Comparison of ENCODE assay signal across 12 cellular contexts in genomic region chr11:12430912-12431311, GRCh38. TPM values are rescaled to one million over a fixed set of nuclear protein-coding genes. Genes with fewer than 3 reads are reported as not detected.
A peak's percentile ranks its signal among the peaks of the same experiment; 100 is the strongest.
DNase-seq lines count a peak whose midpoint lies in the region; ATAC-seq and TF ChIP-seq lines count a peak whose summit lies in the region.
"Had no signal": no experiment of that assay in that cellular context is flagged by ENCODE, and none has a peak within 500 bp of the region (broad histone marks: within the 10 kb centered on the region; RNA-seq: fewer than 3 reads in every experiment).

No MANE protein-coding gene starts in this region.

- in situ Hi-C loops in astrocyte of the spinal cord (cut with HindIII; ENCODE audit: low sequenced_read_pairs), result no loop called here

- TF ChIP-seq POLR2A in spleen (IDR thresholded peaks at IDR 0.05), result no peak

- H3K9me3 ChIP-seq in right cardiac atrium (ENCODE audit: control insufficient read depth, low read length) (no peaks in the 10 kb centered on the region), SJCRH30 (replicated peaks) (no peaks in the 10 kb centered on the region), spleen (no peaks in the 10 kb centered on the region)

- peaks cover 27% of the 10 kb centered on the region for H3K4me1 ChIP-seq in right cardiac atrium (ENCODE audit: control insufficient read depth, insufficient read depth, low read length)
- H3K4me1 ChIP-seq in SJCRH30, result peaks cover 30% of the 10 kb centered on the region
- H3K4me1 ChIP-seq in spleen, result peaks cover 0 to 14% (median 0%) of the 10 kb centered on the region in 6 donors

- DNase-seq in GM03348 (ENCODE audit: low spot score) (peak; percentile 78), astrocyte of the spinal cord (ENCODE audit: low read depth, low spot score) (peak; percentile 88), right cardiac atrium (peak; percentile 72 to 83 (median 77)), sciatic nerve (ENCODE audit: low spot score) (peak; percentile 80), SJCRH30 (no peak), superior temporal gyrus (ENCODE audit: extremely low spot score) (no peak), spleen (no peak)
- DNase-seq in activated effector memory CD4-positive, alpha-beta T cell treated with anti-CD3 and anti-CD28 coated beads, Interleukin-2, amount 50 U/mL, for 16 hours, result no peak
- DNase-seq: activated T-cell treated with anti-CD3 and anti-CD28 coated beads, Interleukin-2, amount 50 U/mL, for 4 hours; DMS79; Kasumi-1; SIG-M5 had no signal

- H3K27ac ChIP-seq in right cardiac atrium (ENCODE audit: low read length) (peak overlapping the region; percentile 62), SJCRH30 (no peak overlapping the region), spleen (peak overlapping the region in 1 of 8 donors; percentile 13)

- ATAC-seq in right cardiac atrium (peak; percentile 86 to 91), sciatic nerve (peak; percentile 95)
- ATAC-seq: activated T-cell treated with anti-CD3 and anti-CD28 coated beads, Interleukin-2, amount 50 U/mL, for 4 hours had no signal

- H3K36me3 ChIP-seq in SJCRH30 (no peaks in the 10 kb centered on the region), spleen (no peaks in the 10 kb centered on the region)

- 39% methylated on average over 4 of the region's 4 CpGs for WGBS in right cardiac atrium
- 75 to 90% (median 80%) methylated on average over 4 of the region's 4 CpGs for WGBS in spleen, 5 donors

- no peak overlapping the region for H3K4me3 ChIP-seq in astrocyte of the spinal cord (ENCODE audit: low read depth, low read length)
- H3K4me3 ChIP-seq in right cardiac atrium (ENCODE audit: low read length), result no peak overlapping the region
- H3K4me3 ChIP-seq in SJCRH30, result no peak overlapping the region
- no peak overlapping the region for H3K4me3 ChIP-seq in spleen

- intact Hi-C loops in right cardiac atrium (cut with DNase I) (no loop called here), sciatic nerve (cut with DNase I) (no loop called here), spleen (cut with DNase I; ENCODE audit: low total_unique reads) (loop anchor here (10.0 kb wide), 1 partner anchor 54 kb away; no protein-coding TSS in a partner anchor)

- TF ChIP-seq CTCF in astrocyte of the spinal cord (IDR thresholded peaks at IDR 0.05; ENCODE audit: low read depth, low read length) (no peak), spleen (IDR thresholded peaks at IDR 0.05 in 8 of 11, conservative IDR thresholded peaks at IDR 0.05 in 3 of 11) (no peak)

- H3K27me3 ChIP-seq in right cardiac atrium (ENCODE audit: control insufficient read depth, insufficient read depth), result no peaks in the 10 kb centered on the region
- no peaks in the 10 kb centered on the region for H3K27me3 ChIP-seq in SJCRH30
- no peaks in the 10 kb centered on the region for H3K27me3 ChIP-seq in spleen (replicated peaks in 1 of 7)

RNA-seq across cellular contexts. Expression of gene PARVA, which starts 53.5 kb away (rescaled TPM):
- total RNA-seq in right cardiac atrium, result 100 to 1,000 TPM in 1 of 4 donors, 10 to 100 TPM in 3; 61.4 to 116 (median 76.5) TPM
- polyA plus RNA-seq in right cardiac atrium, result 30.6 TPM
- total RNA-seq in sciatic nerve, result 176 TPM
- 43.9 and 45.0 TPM in 2 replicates for total RNA-seq in SJCRH30 (2014; rRNA removed; shearing (Covaris generic))
- total RNA-seq in spleen, result 10 to 100 TPM; 14.6 to 56.6 (median 26.9) TPM
- 1 to 10 TPM; 3.8 to 5.8 (median 4.5) TPM for polyA plus RNA-seq in spleen

Comparison
In these comparisons a context has a peak if more than half of its experiments do, and no peak if none do; other contexts are left out.
1. DNase-seq: peak in GM03348 (single experiment), astrocyte of the spinal cord (single experiment), right cardiac atrium (3 of 3) and sciatic nerve (single experiment); none in activated effector memory CD4-positive, alpha-beta T cell treated with anti-CD3 and anti-CD28 coated beads, Interleukin-2, amount 50 U/mL, for 16 hours (single experiment), SJCRH30 (0 of 2), superior temporal gyrus (single experiment) and spleen (single experiment).